In the genomic region with DNA sequence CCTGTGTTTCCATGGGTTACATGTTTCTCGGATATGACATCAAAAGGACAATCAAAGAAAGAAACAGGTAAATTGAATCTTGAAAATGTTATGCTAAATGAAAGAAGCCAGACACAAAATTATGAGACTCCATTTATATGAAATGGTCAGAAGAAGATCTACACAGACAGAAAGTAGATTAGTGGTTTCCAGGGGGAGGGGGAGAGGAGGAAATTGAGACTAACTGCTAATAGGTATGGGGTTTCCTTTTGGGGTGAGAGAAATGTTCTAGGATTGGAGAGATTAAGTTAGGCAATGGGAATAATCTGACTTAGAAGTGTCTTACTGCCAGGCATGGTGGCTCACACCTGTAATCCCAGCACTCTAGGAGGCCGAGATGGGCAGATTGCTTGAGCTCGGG, we compare ENCODE assay signal across 1 cellular context.
TF ChIP-seq lines count a peak whose summit lies in the region.

No MANE protein-coding gene starts in this region.

TF ChIP-seq in HepG2, 621 proteins besides CTCF, POLR2A, EP300 and RAD21:
- TF ChIP-seq TRAFD1 (CRISPR knock-in tag; IDR thresholded peaks at IDR 0.05; ENCODE audit: borderline replicate concordance), result no peak
- TF ChIP-seq, protein P1, sequence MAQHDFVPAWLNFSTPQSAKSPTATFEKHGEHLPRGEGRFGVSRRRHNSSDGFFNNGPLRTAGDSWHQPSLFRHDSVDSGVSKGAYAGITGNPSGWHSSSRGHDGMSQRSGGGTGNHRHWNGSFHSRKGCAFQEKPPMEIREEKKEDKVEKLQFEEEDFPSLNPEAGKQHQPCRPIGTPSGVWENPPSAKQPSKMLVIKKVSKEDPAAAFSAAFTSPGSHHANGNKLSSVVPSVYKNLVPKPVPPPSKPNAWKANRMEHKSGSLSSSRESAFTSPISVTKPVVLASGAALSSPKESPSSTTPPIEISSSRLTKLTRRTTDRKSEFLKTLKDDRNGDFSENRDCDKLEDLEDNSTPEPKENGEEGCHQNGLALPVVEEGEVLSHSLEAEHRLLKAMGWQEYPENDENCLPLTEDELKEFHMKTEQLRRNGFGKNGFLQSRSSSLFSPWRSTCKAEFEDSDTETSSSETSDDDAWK (CRISPR knock-in tag; IDR thresholded peaks at IDR 0.05), result no peak
- TF ChIP-seq AHDC1 (CRISPR knock-in tag; IDR thresholded peaks at IDR 0.05; ENCODE audit: borderline replicate concordance), result no peak
- TF ChIP-seq, protein P2, sequence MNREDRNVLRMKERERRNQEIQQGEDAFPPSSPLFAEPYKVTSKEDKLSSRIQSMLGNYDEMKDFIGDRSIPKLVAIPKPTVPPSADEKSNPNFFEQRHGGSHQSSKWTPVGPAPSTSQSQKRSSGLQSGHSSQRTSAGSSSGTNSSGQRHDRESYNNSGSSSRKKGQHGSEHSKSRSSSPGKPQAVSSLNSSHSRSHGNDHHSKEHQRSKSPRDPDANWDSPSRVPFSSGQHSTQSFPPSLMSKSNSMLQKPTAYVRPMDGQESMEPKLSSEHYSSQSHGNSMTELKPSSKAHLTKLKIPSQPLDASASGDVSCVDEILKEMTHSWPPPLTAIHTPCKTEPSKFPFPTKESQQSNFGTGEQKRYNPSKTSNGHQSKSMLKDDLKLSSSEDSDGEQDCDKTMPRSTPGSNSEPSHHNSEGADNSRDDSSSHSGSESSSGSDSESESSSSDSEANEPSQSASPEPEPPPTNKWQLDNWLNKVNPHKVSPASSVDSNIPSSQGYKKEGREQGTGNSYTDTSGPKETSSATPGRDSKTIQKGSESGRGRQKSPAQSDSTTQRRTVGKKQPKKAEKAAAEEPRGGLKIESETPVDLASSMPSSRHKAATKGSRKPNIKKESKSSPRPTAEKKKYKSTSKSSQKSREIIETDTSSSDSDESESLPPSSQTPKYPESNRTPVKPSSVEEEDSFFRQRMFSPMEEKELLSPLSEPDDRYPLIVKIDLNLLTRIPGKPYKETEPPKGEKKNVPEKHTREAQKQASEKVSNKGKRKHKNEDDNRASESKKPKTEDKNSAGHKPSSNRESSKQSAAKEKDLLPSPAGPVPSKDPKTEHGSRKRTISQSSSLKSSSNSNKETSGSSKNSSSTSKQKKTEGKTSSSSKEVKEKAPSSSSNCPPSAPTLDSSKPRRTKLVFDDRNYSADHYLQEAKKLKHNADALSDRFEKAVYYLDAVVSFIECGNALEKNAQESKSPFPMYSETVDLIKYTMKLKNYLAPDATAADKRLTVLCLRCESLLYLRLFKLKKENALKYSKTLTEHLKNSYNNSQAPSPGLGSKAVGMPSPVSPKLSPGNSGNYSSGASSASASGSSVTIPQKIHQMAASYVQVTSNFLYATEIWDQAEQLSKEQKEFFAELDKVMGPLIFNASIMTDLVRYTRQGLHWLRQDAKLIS (CRISPR knock-in tag; IDR thresholded peaks at IDR 0.05), result no peak
- no peak for TF ChIP-seq JUN (CRISPR knock-in tag; IDR thresholded peaks at IDR 0.05)
